1 cellular context compared by ENCODE assay signal in genomic region chr11:68213555-68214172, GRCh38.
TF ChIP-seq lines count a peak whose summit lies in the region.

No MANE protein-coding gene starts in this region.

TF ChIP-seq in WTC11, 78 proteins besides CTCF, POLR2A, EP300 and RAD21 (continued from another document):
- TF ChIP-seq, protein P1, sequence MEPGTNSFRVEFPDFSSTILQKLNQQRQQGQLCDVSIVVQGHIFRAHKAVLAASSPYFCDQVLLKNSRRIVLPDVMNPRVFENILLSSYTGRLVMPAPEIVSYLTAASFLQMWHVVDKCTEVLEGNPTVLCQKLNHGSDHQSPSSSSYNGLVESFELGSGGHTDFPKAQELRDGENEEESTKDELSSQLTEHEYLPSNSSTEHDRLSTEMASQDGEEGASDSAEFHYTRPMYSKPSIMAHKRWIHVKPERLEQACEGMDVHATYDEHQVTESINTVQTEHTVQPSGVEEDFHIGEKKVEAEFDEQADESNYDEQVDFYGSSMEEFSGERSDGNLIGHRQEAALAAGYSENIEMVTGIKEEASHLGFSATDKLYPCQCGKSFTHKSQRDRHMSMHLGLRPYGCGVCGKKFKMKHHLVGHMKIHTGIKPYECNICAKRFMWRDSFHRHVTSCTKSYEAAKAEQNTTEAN (CRISPR knock-in tag; IDR thresholded peaks at IDR 0.05), result peak; percentile 34; the same call in 1 of the 2 replicates
- TF ChIP-seq GABPB1 (CRISPR knock-in tag; IDR thresholded peaks at IDR 0.05) (0 out of 2 replicates have a peak, but pooled peaks have one; percentile 19), FOXP1 (CRISPR knock-in tag; IDR thresholded peaks at IDR 0.05; ENCODE audit: borderline replicate concordance) (peak; percentile 74), ATF3 (CRISPR knock-in tag; conservative IDR thresholded peaks at IDR 0.05) (no peak), ETV6 (CRISPR knock-in tag; IDR thresholded peaks at IDR 0.05) (peak; percentile 36; the same call in 1 of the 2 replicates), RORB (CRISPR knock-in tag; IDR thresholded peaks at IDR 0.05) (no peak), SOX15 (CRISPR knock-in tag; IDR thresholded peaks at IDR 0.05) (0 out of 2 replicates have a peak, but pooled peaks have one; percentile 2), ZMAT4 (CRISPR knock-in tag; IDR thresholded peaks at IDR 0.05) (0 out of 2 replicates have a peak, but pooled peaks have one; percentile 23), MLX (CRISPR knock-in tag; IDR thresholded peaks at IDR 0.05) (no peak), FOXP4 (CRISPR knock-in tag; IDR thresholded peaks at IDR 0.05) (peak; percentile 51; the same call in 1 of the 2 replicates), SP1 (CRISPR knock-in tag; conservative IDR thresholded peaks at IDR 0.05) (peak; percentile 49; the same call in 1 of the 2 replicates), CDX4 (CRISPR knock-in tag; IDR thresholded peaks at IDR 0.05; ENCODE audit: borderline replicate concordance) (no peak), EMX1 (CRISPR knock-in tag; IDR thresholded peaks at IDR 0.05) (0 out of 2 replicates have a peak, but pooled peaks have one; percentile 36), AR (CRISPR knock-in tag; IDR thresholded peaks at IDR 0.05) (0 out of 2 replicates have a peak, but pooled peaks have one; percentile 14), ZNF263 (CRISPR knock-in tag; IDR thresholded peaks at IDR 0.05; ENCODE audit: low read depth) (0 out of 2 replicates have a peak, but pooled peaks have one; percentile 21), MYBL2 (CRISPR knock-in tag; IDR thresholded peaks at IDR 0.05) (peak; percentile 61; the same call in 1 of the 2 replicates)
- TF ChIP-seq, protein P2, sequence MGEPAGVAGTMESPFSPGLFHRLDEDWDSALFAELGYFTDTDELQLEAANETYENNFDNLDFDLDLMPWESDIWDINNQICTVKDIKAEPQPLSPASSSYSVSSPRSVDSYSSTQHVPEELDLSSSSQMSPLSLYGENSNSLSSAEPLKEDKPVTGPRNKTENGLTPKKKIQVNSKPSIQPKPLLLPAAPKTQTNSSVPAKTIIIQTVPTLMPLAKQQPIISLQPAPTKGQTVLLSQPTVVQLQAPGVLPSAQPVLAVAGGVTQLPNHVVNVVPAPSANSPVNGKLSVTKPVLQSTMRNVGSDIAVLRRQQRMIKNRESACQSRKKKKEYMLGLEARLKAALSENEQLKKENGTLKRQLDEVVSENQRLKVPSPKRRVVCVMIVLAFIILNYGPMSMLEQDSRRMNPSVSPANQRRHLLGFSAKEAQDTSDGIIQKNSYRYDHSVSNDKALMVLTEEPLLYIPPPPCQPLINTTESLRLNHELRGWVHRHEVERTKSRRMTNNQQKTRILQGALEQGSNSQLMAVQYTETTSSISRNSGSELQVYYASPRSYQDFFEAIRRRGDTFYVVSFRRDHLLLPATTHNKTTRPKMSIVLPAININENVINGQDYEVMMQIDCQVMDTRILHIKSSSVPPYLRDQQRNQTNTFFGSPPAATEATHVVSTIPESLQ (CRISPR knock-in tag; IDR thresholded peaks at IDR 0.05), result no peak
- TF ChIP-seq, protein P3, sequence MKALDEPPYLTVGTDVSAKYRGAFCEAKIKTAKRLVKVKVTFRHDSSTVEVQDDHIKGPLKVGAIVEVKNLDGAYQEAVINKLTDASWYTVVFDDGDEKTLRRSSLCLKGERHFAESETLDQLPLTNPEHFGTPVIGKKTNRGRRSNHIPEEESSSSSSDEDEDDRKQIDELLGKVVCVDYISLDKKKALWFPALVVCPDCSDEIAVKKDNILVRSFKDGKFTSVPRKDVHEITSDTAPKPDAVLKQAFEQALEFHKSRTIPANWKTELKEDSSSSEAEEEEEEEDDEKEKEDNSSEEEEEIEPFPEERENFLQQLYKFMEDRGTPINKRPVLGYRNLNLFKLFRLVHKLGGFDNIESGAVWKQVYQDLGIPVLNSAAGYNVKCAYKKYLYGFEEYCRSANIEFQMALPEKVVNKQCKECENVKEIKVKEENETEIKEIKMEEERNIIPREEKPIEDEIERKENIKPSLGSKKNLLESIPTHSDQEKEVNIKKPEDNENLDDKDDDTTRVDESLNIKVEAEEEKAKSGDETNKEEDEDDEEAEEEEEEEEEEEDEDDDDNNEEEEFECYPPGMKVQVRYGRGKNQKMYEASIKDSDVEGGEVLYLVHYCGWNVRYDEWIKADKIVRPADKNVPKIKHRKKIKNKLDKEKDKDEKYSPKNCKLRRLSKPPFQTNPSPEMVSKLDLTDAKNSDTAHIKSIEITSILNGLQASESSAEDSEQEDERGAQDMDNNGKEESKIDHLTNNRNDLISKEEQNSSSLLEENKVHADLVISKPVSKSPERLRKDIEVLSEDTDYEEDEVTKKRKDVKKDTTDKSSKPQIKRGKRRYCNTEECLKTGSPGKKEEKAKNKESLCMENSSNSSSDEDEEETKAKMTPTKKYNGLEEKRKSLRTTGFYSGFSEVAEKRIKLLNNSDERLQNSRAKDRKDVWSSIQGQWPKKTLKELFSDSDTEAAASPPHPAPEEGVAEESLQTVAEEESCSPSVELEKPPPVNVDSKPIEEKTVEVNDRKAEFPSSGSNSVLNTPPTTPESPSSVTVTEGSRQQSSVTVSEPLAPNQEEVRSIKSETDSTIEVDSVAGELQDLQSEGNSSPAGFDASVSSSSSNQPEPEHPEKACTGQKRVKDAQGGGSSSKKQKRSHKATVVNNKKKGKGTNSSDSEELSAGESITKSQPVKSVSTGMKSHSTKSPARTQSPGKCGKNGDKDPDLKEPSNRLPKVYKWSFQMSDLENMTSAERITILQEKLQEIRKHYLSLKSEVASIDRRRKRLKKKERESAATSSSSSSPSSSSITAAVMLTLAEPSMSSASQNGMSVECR (CRISPR knock-in tag; IDR thresholded peaks at IDR 0.05; ENCODE audit: borderline replicate concordance), result peak; percentile 33; the same call in 1 of the 2 replicates
- TF ChIP-seq, protein P4, sequence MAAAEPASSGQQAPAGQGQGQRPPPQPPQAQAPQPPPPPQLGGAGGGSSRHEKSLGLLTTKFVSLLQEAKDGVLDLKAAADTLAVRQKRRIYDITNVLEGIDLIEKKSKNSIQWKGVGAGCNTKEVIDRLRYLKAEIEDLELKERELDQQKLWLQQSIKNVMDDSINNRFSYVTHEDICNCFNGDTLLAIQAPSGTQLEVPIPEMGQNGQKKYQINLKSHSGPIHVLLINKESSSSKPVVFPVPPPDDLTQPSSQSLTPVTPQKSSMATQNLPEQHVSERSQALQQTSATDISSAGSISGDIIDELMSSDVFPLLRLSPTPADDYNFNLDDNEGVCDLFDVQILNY (CRISPR knock-in tag; IDR thresholded peaks at IDR 0.05), result peak; percentile 59; the same call in 1 of the 2 replicates
